Comparison of ENCODE assay signal across 1 cellular context in the genomic region with DNA sequence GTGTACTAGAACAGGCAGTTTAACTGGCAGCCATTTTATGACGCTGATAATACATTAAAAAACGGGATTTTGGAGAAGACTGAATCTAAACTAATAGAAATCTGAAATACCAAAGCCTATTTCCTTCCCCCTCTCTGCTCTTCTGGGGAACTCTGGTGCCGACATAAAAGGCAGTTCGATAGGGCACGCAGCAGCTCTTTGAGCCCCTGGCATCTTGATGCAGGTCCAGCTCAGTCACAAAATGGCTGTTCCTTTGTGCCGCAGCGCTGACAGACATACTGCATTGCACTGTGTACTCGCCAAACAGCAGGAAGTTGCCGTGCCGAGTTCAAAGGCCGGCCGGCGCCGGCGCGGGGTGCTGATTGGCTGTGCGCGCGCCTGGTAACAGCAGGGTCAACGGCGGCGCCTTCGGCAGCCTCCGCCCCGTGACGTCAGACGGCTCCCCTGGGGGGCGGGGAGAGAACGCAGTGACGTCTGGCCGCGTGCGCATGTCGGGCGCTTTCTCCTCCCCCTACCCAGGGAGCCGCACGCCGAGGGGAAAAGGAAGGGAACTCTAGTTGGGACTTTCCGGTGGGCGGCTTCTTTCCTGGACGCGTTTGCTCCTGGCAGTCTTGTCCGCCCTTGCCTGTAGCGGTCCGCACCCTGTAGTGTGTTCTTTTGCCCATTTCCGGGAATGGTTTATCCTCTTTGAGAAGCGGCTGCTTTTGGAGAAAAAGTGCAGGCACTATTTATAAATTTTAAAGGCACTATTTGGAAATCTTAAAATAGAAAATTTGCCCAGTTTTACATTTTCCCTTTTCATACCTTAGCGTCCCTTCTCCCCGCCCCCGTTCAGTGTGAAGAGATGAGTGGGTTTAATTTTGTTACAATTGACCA.
A peak's percentile ranks its signal among the peaks of the same experiment; 100 is the strongest.
TF ChIP-seq lines count a peak whose summit lies in the region.

No MANE protein-coding gene starts in this region.

TF ChIP-seq in HEK293, 187 proteins besides CTCF, POLR2A, EP300 and RAD21 (continued from another document):
- no peak for TF ChIP-seq TSHZ1 (tag by site-specific recombination; IDR thresholded peaks at IDR 0.05; ENCODE audit: borderline replicate concordance)
- peak; percentile 59; the same call in 1 of the 2 replicates for TF ChIP-seq ZSCAN30 (tag by site-specific recombination; IDR thresholded peaks at IDR 0.05)
- no peak for TF ChIP-seq ZNF670 (tag by site-specific recombination; IDR thresholded peaks at IDR 0.05; ENCODE audit: low read depth)
